9 cellular contexts compared by ENCODE assay signal in genomic region chr12:12333980-12334709, GRCh38. TPM values are rescaled to one million over a fixed set of nuclear protein-coding genes. Genes with fewer than 3 reads are reported as not detected.
A peak's percentile ranks its signal among the peaks of the same experiment; 100 is the strongest.
DNase-seq lines count a peak whose midpoint lies in the region; ATAC-seq, FAIRE-seq and TF ChIP-seq lines count a peak whose summit lies in the region.
"Had no signal": no experiment of that assay in that cellular context is flagged by ENCODE, and none has a peak within 500 bp of the region (broad histone marks: within the 10 kb centered on the region; RNA-seq: fewer than 3 reads in every experiment).

No MANE protein-coding gene starts in this region.

- peak; percentile 56 for DNase-seq in NOMO-1 treated with DMSO at 0.1 percent for 48 hours (lab: John Stamatoyannopoulos, UW; ENCODE audit: unreplicated experiment)
- peak; percentile 40 for DNase-seq in activated T-cell treated with anti-CD3 and anti-CD28 coated beads for 24 hours (ENCODE audit: low read depth)
- peak; percentile 73 for DNase-seq in neural progenitor cell (ENCODE audit: low spot score)
- peak; percentile 80 for DNase-seq in upper lobe of right lung

- H3K4me3 ChIP-seq in neural progenitor cell (no peak overlapping the region), upper lobe of right lung (no peak overlapping the region)

- intact Hi-C loops in upper lobe of right lung (cut with DNase I) = loop anchor here (10.0 kb wide), 1 partner anchor 249 kb away; no protein-coding TSS in a partner anchor

- H3K36me3 ChIP-seq in neural progenitor cell = no peaks in the 10 kb centered on the region
- H3K36me3 ChIP-seq in upper lobe of right lung = no peaks in the 10 kb centered on the region

- H3K4me1 ChIP-seq in neural progenitor cell (peaks cover 8% of the 10 kb centered on the region), upper lobe of right lung (peaks cover 22% of the 10 kb centered on the region)

- no peaks in the 10 kb centered on the region for H4K20me1 ChIP-seq in neural progenitor cell (ENCODE audit: low read depth)

- H3K27ac Mint-ChIP-seq in neural progenitor cell = no peak overlapping the region
- H3K27ac Mint-ChIP-seq: dendritic cell treated with granulocyte-macrophage colony-stimulating factor and Interleukin-4, amounts not matched to agents 40 ng/mL and 50 ng/mL, for 4 days had no signal

- H3K27me3 ChIP-seq in neural progenitor cell (no peaks in the 10 kb centered on the region), upper lobe of right lung (no peaks in the 10 kb centered on the region)

- no peaks in the 10 kb centered on the region for H3F3A ChIP-seq in neural progenitor cell (ENCODE audit: low read depth)

- no peaks in the 10 kb centered on the region for H3K79me2 ChIP-seq in neural progenitor cell (ENCODE audit: low read depth)

- no peaks in the 10 kb centered on the region for H3K36me3 Mint-ChIP-seq in neural progenitor cell

- H3K4me2 ChIP-seq in neural progenitor cell = no peak overlapping the region

- no peak overlapping the region for H3K27ac ChIP-seq in neural progenitor cell
- no peak overlapping the region for H3K27ac ChIP-seq in upper lobe of right lung

- peaks cover 18% of the 10 kb centered on the region for H3K4me1 Mint-ChIP-seq in neural progenitor cell

- H2AFZ ChIP-seq in neural progenitor cell (replicated peaks) = no peak overlapping the region

- peak; percentile 99 for TF ChIP-seq CTCF in neural progenitor cell (IDR thresholded peaks at IDR 0.05)
- TF ChIP-seq CTCF in upper lobe of right lung (IDR thresholded peaks at IDR 0.05) = peak; percentile 86

- H3K9me3 Mint-ChIP-seq in neural progenitor cell = no peaks in the 10 kb centered on the region
- H3K9me3 Mint-ChIP-seq: dendritic cell treated with granulocyte-macrophage colony-stimulating factor and Interleukin-4, amounts not matched to agents 40 ng/mL and 50 ng/mL, for 4 days had no signal

- no peaks in the 10 kb centered on the region for H3K27me3 Mint-ChIP-seq in neural progenitor cell (ENCODE audit: insufficient read depth, low read depth)
- H3K27me3 Mint-ChIP-seq: dendritic cell treated with granulocyte-macrophage colony-stimulating factor and Interleukin-4, amounts not matched to agents 40 ng/mL and 50 ng/mL, for 4 days had no signal

- ATAC-seq in HG03066 (IDR thresholded peaks at IDR 0.05; ENCODE audit: low read depth, unreplicated experiment) = peak; percentile 60
- ATAC-seq in esophagus mucosa = peak; percentile 32
- peak; percentile 83 for ATAC-seq in upper lobe of right lung
- no peak for ATAC-seq in HG02840 (IDR thresholded peaks at IDR 0.05; ENCODE audit: low FRiP score, unreplicated experiment)

- no peaks in the 10 kb centered on the region for H3K9me3 ChIP-seq in neural progenitor cell (ENCODE audit: low read depth)
- no peaks in the 10 kb centered on the region for H3K9me3 ChIP-seq in upper lobe of right lung

- no peak overlapping the region for H3K9ac ChIP-seq in neural progenitor cell

- no peak overlapping the region for H3K4me3 Mint-ChIP-seq in neural progenitor cell
- H3K4me3 Mint-ChIP-seq: dendritic cell treated with granulocyte-macrophage colony-stimulating factor and Interleukin-4, amounts not matched to agents 40 ng/mL and 50 ng/mL, for 4 days had no signal

- peak; percentile 30 for FAIRE-seq in G401.6 (lab: Jason Lieb, UNC)

RNA-seq across cellular contexts. Expression of gene MANSC1, which starts 15.9 kb away (rescaled TPM):
- total RNA-seq in esophagus mucosa (47.8 TPM), neural progenitor cell (ENCODE audit: low replicate concordance) (6.2 and 6.5 TPM in 2 replicates), upper lobe of right lung (26.4 TPM)

RNA-seq across cellular contexts. Expression of gene BORCS5, which starts 22.7 kb away (rescaled TPM):
- total RNA-seq in esophagus mucosa (17.9 TPM), neural progenitor cell (ENCODE audit: low replicate concordance) (11.4 and 13.3 TPM in 2 replicates), upper lobe of right lung (14.0 TPM)
